Comparison of ENCODE assay signal across 10 cellular contexts in genomic region chr4:1718095-1718850, GRCh38. TPM values are rescaled to one million over a fixed set of nuclear protein-coding genes. Genes with fewer than 3 reads are reported as not detected.
DNase-seq lines count a peak whose midpoint lies in the region; ATAC-seq and TF ChIP-seq lines count a peak whose summit lies in the region.
"Had no signal": no experiment of that assay in that cellular context is flagged by ENCODE, and none has a peak within 500 bp of the region (broad histone marks: within the 10 kb centered on the region; RNA-seq: fewer than 3 reads in every experiment).

No MANE protein-coding gene starts in this region.

- no peak overlapping the region for H3K4me3 ChIP-seq in GM23338

- H3K27me3 ChIP-seq in GM23338 (ENCODE audit: insufficient read depth) = no peaks in the 10 kb centered on the region

- no peaks in the 10 kb centered on the region; the same call in 2 of the 3 replicates for H3K9me3 Mint-ChIP-seq in GM23338
- H3K9me3 Mint-ChIP-seq in activated CD8-positive, alpha-beta T cell treated with anti-CD3 and anti-CD28 coated beads, Interleukin-2, amount 10 ng/mL, durations not matched to agents 7 days and 5 days (ENCODE audit: insufficient read depth) = no peaks in the 10 kb centered on the region
- no peaks in the 10 kb centered on the region for H3K9me3 Mint-ChIP-seq in naive thymus-derived CD8-positive, alpha-beta T cell

- H3K4me1 Mint-ChIP-seq in GM23338 = peaks cover 27% of the 10 kb centered on the region
- peaks cover 59% of the 10 kb centered on the region for H3K4me1 Mint-ChIP-seq in activated CD8-positive, alpha-beta T cell treated with anti-CD3 and anti-CD28 coated beads, Interleukin-2, amount 10 ng/mL, durations not matched to agents 7 days and 5 days (ENCODE audit: low read depth)
- peaks cover 18 to 65% (median 56%) of the 10 kb centered on the region in 4 donors for H3K4me1 Mint-ChIP-seq in naive thymus-derived CD8-positive, alpha-beta T cell

- H3K27me3 Mint-ChIP-seq in GM23338 (ENCODE audit: insufficient read depth, low read depth, poor library complexity) = peaks cover 13% of the 10 kb centered on the region
- no peaks in the 10 kb centered on the region for H3K27me3 Mint-ChIP-seq in activated CD8-positive, alpha-beta T cell treated with anti-CD3 and anti-CD28 coated beads, Interleukin-2, amount 10 ng/mL, durations not matched to agents 7 days and 5 days (ENCODE audit: low read depth)
- no peaks in the 10 kb centered on the region for H3K27me3 Mint-ChIP-seq in naive thymus-derived CD8-positive, alpha-beta T cell

- H3K4me1 ChIP-seq in GM23338 (ENCODE audit: insufficient read depth) = peaks cover 19% of the 10 kb centered on the region; the same call in 1 of the 2 replicates

- H3K9me2 ChIP-seq in GM23338 (ENCODE audit: insufficient read depth) = no peaks in the 10 kb centered on the region

- DNase-seq in GM23338 (ENCODE audit: low spot score) (no peak), AG20443 (ENCODE audit: low spot score) (no peak), NCI-H2171 (lab: John Stamatoyannopoulos, UW) (no peak), KBM-7 (no peak)
- DNase-seq in activated CD8-positive, alpha-beta T cell treated with anti-CD3 and anti-CD28 coated beads, Interleukin-2, amount 10 ng/mL, durations not matched to agents 7 days and 5 days = no peak
- no peak for DNase-seq in naive thymus-derived CD8-positive, alpha-beta T cell
- DNase-seq: NCI-H187 treated with DMSO at 0.1 percent for 48 hours, RPMI8226 had no signal

- peak overlapping the region; percentile 97 for H3K27ac ChIP-seq in C4-2B
- no peak overlapping the region for H3K27ac ChIP-seq in GM23338 (ENCODE audit: low read depth)

- H2AFZ ChIP-seq in GM23338 = no peak overlapping the region

- POLR2A ChIA-PET in activated CD8-positive, alpha-beta T cell treated with anti-CD3 and anti-CD28 coated beads, Interleukin-2, amount 10 ng/mL, durations not matched to agents 7 days and 5 days (lab: Charles Lee) = no interaction called here
- POLR2A ChIA-PET in naive thymus-derived CD8-positive, alpha-beta T cell (lab: Charles Lee) = no interaction called here

- in situ Hi-C loops in KBM-7 (cut with MboI; ENCODE audit: low pct_unique_long_range_greater_than_20kb, low sequenced_read_pairs) = no loop called here

- peaks cover 16% of the 10 kb centered on the region for H4K20me1 ChIP-seq in GM23338 (replicated peaks; ENCODE audit: insufficient read depth)

- peak overlapping the region; percentile 24; the same call in 1 of the 3 replicates for H3K4me3 Mint-ChIP-seq in GM23338
- no peak overlapping the region for H3K4me3 Mint-ChIP-seq in activated CD8-positive, alpha-beta T cell treated with anti-CD3 and anti-CD28 coated beads, Interleukin-2, amount 10 ng/mL, durations not matched to agents 7 days and 5 days
- peak overlapping the region in 9 of 10 donors; percentile 26 to 92 (median 41) for H3K4me3 Mint-ChIP-seq in naive thymus-derived CD8-positive, alpha-beta T cell

- TF ChIP-seq CTCF in C4-2B (conservative IDR thresholded peaks at IDR 0.05) (no peak), GM23338 (conservative IDR thresholded peaks at IDR 0.05; ENCODE audit: low read depth in 2 of 2) (no peak)

- peaks cover 16% of the 10 kb centered on the region for H3K36me3 Mint-ChIP-seq in GM23338 (ENCODE audit: low read depth)
- H3K36me3 Mint-ChIP-seq in activated CD8-positive, alpha-beta T cell treated with anti-CD3 and anti-CD28 coated beads, Interleukin-2, amount 10 ng/mL, durations not matched to agents 7 days and 5 days (ENCODE audit: low read depth) = peaks cover 50% of the 10 kb centered on the region
- H3K36me3 Mint-ChIP-seq in naive thymus-derived CD8-positive, alpha-beta T cell = peaks cover 0 to 6% (median 0%) of the 10 kb centered on the region in 3 donors

- no peak for ATAC-seq in GM23338
- ATAC-seq in activated CD8-positive, alpha-beta T cell treated with anti-CD3 and anti-CD28 coated beads, Interleukin-2, amount 10 ng/mL, durations not matched to agents 7 days and 5 days = no peak
- no peak for ATAC-seq in naive thymus-derived CD8-positive, alpha-beta T cell
- no peak for ATAC-seq in HG03159 (IDR thresholded peaks at IDR 0.05; ENCODE audit: unreplicated experiment)

- no peaks in the 10 kb centered on the region for H3K36me3 ChIP-seq in GM23338 (ENCODE audit: insufficient read depth)

- H3K4me2 ChIP-seq in GM23338 = no peak overlapping the region

- CTCF ChIA-PET in activated CD8-positive, alpha-beta T cell treated with anti-CD3 and anti-CD28 coated beads, Interleukin-2, amount 10 ng/mL, durations not matched to agents 7 days and 5 days (lab: Charles Lee) = interaction anchor here (1.4 to 1.5 kb wide), 2 partner anchors 8 to 25 kb away, joined by 3 to 4 read pairs; no protein-coding TSS in a partner anchor

- H3K79me2 ChIP-seq in GM23338 (replicated peaks; ENCODE audit: insufficient read depth) = peaks cover 39% of the 10 kb centered on the region

- H3K27ac Mint-ChIP-seq in GM23338 = no peak overlapping the region
- peak overlapping the region; percentile 74 for H3K27ac Mint-ChIP-seq in activated CD8-positive, alpha-beta T cell treated with anti-CD3 and anti-CD28 coated beads, Interleukin-2, amount 10 ng/mL, durations not matched to agents 7 days and 5 days
- H3K27ac Mint-ChIP-seq in naive thymus-derived CD8-positive, alpha-beta T cell = peak overlapping the region in 6 of 10 donors; percentile 40 to 74 (median 70)

- peaks cover 14% of the 10 kb centered on the region for H3F3A ChIP-seq in GM23338 (replicated peaks; ENCODE audit: low read depth)

TF ChIP-seq in GM23338, 12 proteins besides CTCF, POLR2A, EP300 and RAD21 (continues in another document):
- no peak for TF ChIP-seq REST (IDR thresholded peaks at IDR 0.05; ENCODE audit: unreplicated experiment)
- no peak for TF ChIP-seq ZNF331 (CRISPR knock-in tag; IDR thresholded peaks at IDR 0.05; ENCODE audit: low read depth)
- no peak for TF ChIP-seq ZNF114 (CRISPR knock-in tag; IDR thresholded peaks at IDR 0.05)
- TF ChIP-seq POLR2AphosphoS5 (IDR thresholded peaks at IDR 0.05; ENCODE audit: low read depth) = no peak

RNA-seq across cellular contexts. Expression of gene TMEM129, which starts 2.9 kb away (rescaled TPM):
- total RNA-seq in GM23338 (2014; rRNA removed; shearing (Covaris generic)) = 45.1 and 64.4 TPM in 2 replicates
- 16.2 and 16.4 TPM in 2 replicates for polyA plus RNA-seq in GM23338 (2016; fragmentation: Nextera tagmentation; extraction: Ambion mirVana)
- 10 to 100 TPM; 21.9 to 22.4 TPM for total RNA-seq in activated CD8-positive, alpha-beta T cell treated with anti-CD3 and anti-CD28 coated beads, Interleukin-2, amount 10 ng/mL, durations not matched to agents 7 days and 5 days
- 10 to 100 TPM; 34.0 to 35.2 TPM for total RNA-seq in naive thymus-derived CD8-positive, alpha-beta T cell
- polyA plus RNA-seq in naive thymus-derived CD8-positive, alpha-beta T cell = 10 to 100 TPM; 26.9 to 41.7 (median 28.4) TPM

RNA-seq across cellular contexts. Expression of gene TACC3, which starts 3.0 kb away (rescaled TPM):
- total RNA-seq in GM23338 (2014; rRNA removed; shearing (Covaris generic)) = 120 and 136 TPM in 2 replicates
- polyA plus RNA-seq in GM23338 (2016; fragmentation: Nextera tagmentation; extraction: Ambion mirVana) = 120 and 129 TPM in 2 replicates
- total RNA-seq in activated CD8-positive, alpha-beta T cell treated with anti-CD3 and anti-CD28 coated beads, Interleukin-2, amount 10 ng/mL, durations not matched to agents 7 days and 5 days = 100 to 1,000 TPM; 284 to 311 TPM
- total RNA-seq in naive thymus-derived CD8-positive, alpha-beta T cell = 100 to 1,000 TPM; 145 to 150 TPM
- polyA plus RNA-seq in naive thymus-derived CD8-positive, alpha-beta T cell = 10 to 100 TPM; 38.7 to 91.6 (median 61.2) TPM

RNA-seq across cellular contexts. Expression of gene SLBP, which starts 6.2 kb away (rescaled TPM):
- 54.4 and 68.3 TPM in 2 replicates for total RNA-seq in GM23338 (2014; rRNA removed; shearing (Covaris generic))
- polyA plus RNA-seq in GM23338 (2016; fragmentation: Nextera tagmentation; extraction: Ambion mirVana) = 58.6 and 62.5 TPM in 2 replicates
- 100 to 1,000 TPM; 132 to 136 TPM for total RNA-seq in activated CD8-positive, alpha-beta T cell treated with anti-CD3 and anti-CD28 coated beads, Interleukin-2, amount 10 ng/mL, durations not matched to agents 7 days and 5 days
- total RNA-seq in naive thymus-derived CD8-positive, alpha-beta T cell = 10 to 100 TPM; 32.5 to 33.9 TPM
- polyA plus RNA-seq in naive thymus-derived CD8-positive, alpha-beta T cell = 10 to 100 TPM; 42.6 to 49.3 (median 46.6) TPM

RNA-seq across cellular contexts. Expression of gene FAM53A, which starts 34.2 kb away (rescaled TPM):
- 1.6 and 3.1 TPM in 2 replicates for total RNA-seq in GM23338 (2014; rRNA removed; shearing (Covaris generic))
- 1.1 and 1.4 TPM in 2 replicates for polyA plus RNA-seq in GM23338 (2016; fragmentation: Nextera tagmentation; extraction: Ambion mirVana)
- under 1 TPM; 0.45 to 0.91 TPM for total RNA-seq in activated CD8-positive, alpha-beta T cell treated with anti-CD3 and anti-CD28 coated beads, Interleukin-2, amount 10 ng/mL, durations not matched to agents 7 days and 5 days
- total RNA-seq in naive thymus-derived CD8-positive, alpha-beta T cell = 1 to 10 TPM; 1.1 to 1.3 TPM
- polyA plus RNA-seq in naive thymus-derived CD8-positive, alpha-beta T cell = 1 to 10 TPM in 2 of 3 donors, under 1 TPM in 1; 0.64 to 1.7 (median 1.2) TPM
